In the genomic region with DNA sequence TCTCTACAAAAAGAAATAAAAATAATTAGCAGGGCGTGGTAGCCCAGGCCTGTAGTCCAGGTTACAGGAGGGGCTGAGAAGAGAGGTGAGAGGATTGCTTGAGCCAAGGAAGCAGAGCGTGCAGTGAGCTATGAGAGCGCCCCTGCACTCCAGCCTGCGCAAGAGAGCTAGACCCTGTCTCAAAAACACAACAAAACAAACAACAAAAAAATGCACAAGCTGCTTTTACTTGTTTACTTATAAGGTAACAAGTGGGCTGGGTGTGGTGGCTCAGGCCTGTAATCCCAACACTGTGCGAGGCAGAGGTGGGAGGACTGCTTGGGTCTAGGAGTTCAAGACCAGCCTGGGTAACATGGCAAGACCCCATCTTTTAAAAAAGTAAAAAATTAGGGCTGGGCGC, we compare ENCODE assay signal across 10 cellular contexts. TPM values are rescaled to one million over a fixed set of nuclear protein-coding genes. Genes with fewer than 3 reads are reported as not detected.
DNase-seq lines count a peak whose midpoint lies in the region; ATAC-seq, FAIRE-seq and TF ChIP-seq lines count a peak whose summit lies in the region.
"Had no signal": no experiment of that assay in that cellular context is flagged by ENCODE, and none has a peak within 500 bp of the region (broad histone marks: within the 10 kb centered on the region; RNA-seq: fewer than 3 reads in every experiment).

No MANE protein-coding gene starts in this region.

- no peaks in the 10 kb centered on the region for H4K20me1 ChIP-seq in keratinocyte (ENCODE audit: control insufficient read depth, extremely low read depth, insufficient read depth, low read length)

- H3K27me3 ChIP-seq in keratinocyte (ENCODE audit: control insufficient read depth, extremely low read depth, insufficient read depth, low read length) (no peaks in the 10 kb centered on the region), subcutaneous abdominal adipose tissue (ENCODE audit: control insufficient read depth in 5 of 5, insufficient read depth in 4 of 5, low read length in 5 of 5) (no peaks in the 10 kb centered on the region)
- H3K27me3 ChIP-seq: SJSA1 had no signal

- H2AFZ ChIP-seq in keratinocyte (ENCODE audit: control insufficient read depth, low read length), result no peak overlapping the region

- H3K4me1 ChIP-seq in keratinocyte (ENCODE audit: control insufficient read depth, extremely low read depth, insufficient read depth, low read length), result peaks cover 12% of the 10 kb centered on the region
- peaks cover 0 to 42% (median 28%) of the 10 kb centered on the region in 5 donors for H3K4me1 ChIP-seq in subcutaneous abdominal adipose tissue (ENCODE audit: control insufficient read depth in 5 of 5, insufficient read depth in 5 of 5, low read length in 5 of 5)

- POLR2A ChIA-PET in activated CD4-positive, alpha-beta T cell treated with anti-CD3 and anti-CD28 coated beads for 36 hours (lab: Charles Lee), result interaction anchor here (0.6 to 2.1 kb wide), 9 partner anchors 11 to 421 kb away, joined by 3 to 22 read pairs (median 5); a partner anchor contains a TSS
- POLR2A ChIA-PET in activated B cell treated with CpG ODN at 0.5 μM for 24 hours (lab: Charles Lee), result interaction anchor here (0.6 to 5.1 kb wide), 23 partner anchors 9 to 1288 kb away, joined by 3 to 65 read pairs (median 7); a partner anchor contains a TSS

- peaks cover 55% of the 10 kb centered on the region for H3K4me1 Mint-ChIP-seq in activated CD4-positive, alpha-beta T cell treated with anti-CD3 and anti-CD28 coated beads for 36 hours
- peaks cover 54% of the 10 kb centered on the region for H3K4me1 Mint-ChIP-seq in activated B cell treated with CpG ODN at 0.5 μM for 24 hours

- peak overlapping the region; percentile 49 for H3K4me2 ChIP-seq in keratinocyte (ENCODE audit: control insufficient read depth, extremely low read depth, insufficient read depth, low read depth, low read length)

- H3K27me3 Mint-ChIP-seq in activated CD4-positive, alpha-beta T cell treated with anti-CD3 and anti-CD28 coated beads for 36 hours, result no peaks in the 10 kb centered on the region
- H3K27me3 Mint-ChIP-seq in activated B cell treated with CpG ODN at 0.5 μM for 24 hours, result no peaks in the 10 kb centered on the region

- no peak for FAIRE-seq in keratinocyte (lab: Jason Lieb, UNC)
- FAIRE-seq: bronchial epithelial cell had no signal

- intact Hi-C loops in activated CD4-positive, alpha-beta T cell treated with anti-CD3 and anti-CD28 coated beads for 36 hours (cut with DNase I, micrococcal nuclease), result loop anchor here in 1 of 2 experiments (2.0 kb wide), 1 partner anchor 648 kb away; no protein-coding TSS in a partner anchor
- intact Hi-C loops in activated B cell treated with CpG ODN at 0.5 μM for 24 hours (cut with micrococcal nuclease), result loop anchor here (1.0 to 5.0 kb wide), 3 partner anchors 8 to 112 kb away; no protein-coding TSS in a partner anchor

- H3K27ac ChIP-seq in keratinocyte (ENCODE audit: control insufficient read depth, insufficient read depth, low read length) (peak overlapping the region; percentile 50), subcutaneous abdominal adipose tissue (ENCODE audit: low read depth, low read length) (peak overlapping the region; percentile 32)
- H3K27ac ChIP-seq: SJSA1 had no signal

- peak; percentile 49 for DNase-seq in activated CD4-positive, alpha-beta T cell treated with anti-CD3 and anti-CD28 coated beads for 36 hours
- no peak for DNase-seq in activated CD4-positive, alpha-beta T cell treated with anti-CD3 and anti-CD28 coated beads for 4 hours
- DNase-seq in activated B cell treated with CpG ODN at 0.5 μM for 24 hours (no peak), keratinocyte (ENCODE audit: low read depth, low spot score) (no peak), SIG-M5 (lab: John Stamatoyannopoulos, UW) (no peak), activated gamma-delta T cell (lab: John Stamatoyannopoulos, UW) (no peak), cerebellar cortex (ENCODE audit: low spot score) (no peak)

- TF ChIP-seq CTCF in activated B cell treated with CpG ODN at 0.5 μM for 24 hours (IDR thresholded peaks at IDR 0.05) (no peak), keratinocyte (optimal IDR thresholded peaks at IDR 0.05 in 1 of 3, IDR thresholded peaks at IDR 0.05 in 1 of 3, conservative IDR thresholded peaks at IDR 0.05 in 1 of 3; ENCODE audit: extremely low read depth in 1 of 3, insufficient read depth in 2 of 3, low read length in 3 of 3) (no peak)

- CTCF ChIA-PET in activated CD4-positive, alpha-beta T cell treated with anti-CD3 and anti-CD28 coated beads for 36 hours (lab: Charles Lee), result interaction anchor here (0.7 to 1.9 kb wide), 9 partner anchors 10 to 188 kb away, joined by 3 to 12 read pairs (median 4); no protein-coding TSS in a partner anchor
- CTCF ChIA-PET in activated B cell treated with CpG ODN at 0.5 μM for 24 hours (lab: Charles Lee), result interaction anchor here (1.0 to 1.5 kb wide), 3 partner anchors 58 to 71 kb away, joined by 3 read pairs; no protein-coding TSS in a partner anchor

- H3K36me3 Mint-ChIP-seq in activated CD4-positive, alpha-beta T cell treated with anti-CD3 and anti-CD28 coated beads for 36 hours (ENCODE audit: low read depth), result peaks cover 15% of the 10 kb centered on the region
- H3K36me3 Mint-ChIP-seq in activated B cell treated with CpG ODN at 0.5 μM for 24 hours (ENCODE audit: low read depth), result peaks cover 17% of the 10 kb centered on the region

- peak overlapping the region; percentile 96 for H3K27ac Mint-ChIP-seq in activated CD4-positive, alpha-beta T cell treated with anti-CD3 and anti-CD28 coated beads for 36 hours
- peak overlapping the region; percentile 96 for H3K27ac Mint-ChIP-seq in activated B cell treated with CpG ODN at 0.5 μM for 24 hours

- H3K4me3 ChIP-seq in keratinocyte (ENCODE audit: control insufficient read depth in 2 of 3, extremely low read depth in 1 of 3, insufficient read depth in 2 of 3, low read depth in 1 of 3, low read length in 3 of 3), result peak overlapping the region in 1 of 3 experiments; percentile 83
- peak overlapping the region in 4 of 5 donors; percentile 18 to 82 (median 66) for H3K4me3 ChIP-seq in subcutaneous abdominal adipose tissue (ENCODE audit: low read depth in 1 of 5, low read length in 5 of 5)

- H3K9me3 ChIP-seq in keratinocyte (ENCODE audit: control insufficient read depth, low read depth, low read length) (no peaks in the 10 kb centered on the region), subcutaneous abdominal adipose tissue (ENCODE audit: control insufficient read depth in 5 of 5, low read length in 5 of 5) (no peaks in the 10 kb centered on the region)

- H3K36me3 ChIP-seq in keratinocyte (ENCODE audit: control insufficient read depth in 2 of 2, extremely low read depth in 1 of 2, insufficient read depth in 2 of 2, low read length in 2 of 2) (no peaks in the 10 kb centered on the region), subcutaneous abdominal adipose tissue (ENCODE audit: control insufficient read depth in 5 of 5, insufficient read depth in 5 of 5, low read length in 5 of 5) (no peaks in the 10 kb centered on the region)

- H3K9me1 ChIP-seq in keratinocyte (ENCODE audit: control insufficient read depth, extremely low read depth, insufficient read depth, low read length), result no peaks in the 10 kb centered on the region

- H3K9ac ChIP-seq in keratinocyte (ENCODE audit: control insufficient read depth, extremely low read depth, insufficient read depth, low read length) (peak overlapping the region; percentile 88), subcutaneous abdominal adipose tissue (ENCODE audit: low read length in 5 of 5) (peak overlapping the region; percentile 16 to 60 (median 56))

- no peaks in the 10 kb centered on the region for H3K9me3 Mint-ChIP-seq in activated CD4-positive, alpha-beta T cell treated with anti-CD3 and anti-CD28 coated beads for 36 hours (ENCODE audit: low read depth)
- no peaks in the 10 kb centered on the region for H3K9me3 Mint-ChIP-seq in activated B cell treated with CpG ODN at 0.5 μM for 24 hours

- dilution Hi-C loops in keratinocyte (cut with MboI; ENCODE audit: extremely low pct_ligation_motif_present, low sequenced_read_pairs), result no loop called here

- no peak for ATAC-seq in activated CD4-positive, alpha-beta T cell treated with anti-CD3 and anti-CD28 coated beads for 36 hours
- no peak for ATAC-seq in activated B cell treated with CpG ODN at 0.5 μM for 24 hours (ENCODE audit: low read depth)

- H3K79me2 ChIP-seq in keratinocyte (ENCODE audit: control insufficient read depth, insufficient read depth, low read length), result peaks cover 44% of the 10 kb centered on the region

- peak overlapping the region; percentile 77 for H3K4me3 Mint-ChIP-seq in activated CD4-positive, alpha-beta T cell treated with anti-CD3 and anti-CD28 coated beads for 36 hours
- peak overlapping the region; percentile 83 for H3K4me3 Mint-ChIP-seq in activated B cell treated with CpG ODN at 0.5 μM for 24 hours

RNA-seq across cellular contexts. Expression of a gene that starts 1.7 kb away (rescaled TPM):
- total RNA-seq in activated CD4-positive, alpha-beta T cell treated with anti-CD3 and anti-CD28 coated beads for 36 hours, result 100 to 1,000 TPM; 109 to 130 TPM
- 368 and 391 TPM in 2 replicates for total RNA-seq in activated B cell treated with CpG ODN at 0.5 μM for 24 hours
- 27.7 to 28.3 TPM (median 28.2 TPM) in 3 replicates for polyA plus RNA-seq in keratinocyte
- polyA plus RNA-seq in keratinocyte (2011; ENCODE audit: low read depth), result 98.7 TPM
- 21.0 and 24.8 TPM in 2 replicates for polyA plus RNA-seq in keratinocyte (2011; cell fraction: cytosol; rRNA removed)
- 105 and 110 TPM in 2 replicates for polyA plus RNA-seq in keratinocyte (2011; cell fraction: nucleus; rRNA removed)
- polyA plus RNA-seq in keratinocyte (2012; ENCODE audit: low replicate concordance), result 22.2 and 26.4 TPM in 2 replicates
- polyA minus RNA-seq in keratinocyte, result 23.2 to 43.0 TPM (median 23.9 TPM) in 3 replicates
- polyA minus RNA-seq in keratinocyte (2011; cell fraction: cytosol; rRNA and poly(A)+ RNA removed), result 20.5 TPM
- 34.0 and 50.7 TPM in 2 replicates for polyA minus RNA-seq in keratinocyte (2011; cell fraction: nucleus; rRNA and poly(A)+ RNA removed)
